In the genomic region with DNA sequence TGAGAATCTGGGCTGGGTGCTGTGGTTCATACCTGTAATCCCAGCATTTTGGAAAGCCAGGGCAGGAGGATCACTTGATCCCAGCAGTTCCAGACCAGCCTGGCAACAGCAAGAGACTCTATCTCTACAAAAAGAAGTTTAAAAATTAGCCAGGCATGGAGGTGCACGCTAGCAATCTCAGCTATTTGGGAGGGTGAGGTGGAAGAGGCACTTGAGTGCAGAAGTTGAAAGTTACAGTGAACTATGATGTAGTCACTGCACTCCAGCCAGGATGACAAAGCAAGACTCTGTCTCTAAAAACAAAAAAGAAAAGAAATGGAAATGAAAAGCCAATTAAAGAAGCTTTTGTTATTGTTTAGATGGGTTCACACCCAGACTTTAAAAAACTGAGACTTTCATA, we compare ENCODE assay signal across 1 cellular context.
TF ChIP-seq lines count a peak whose summit lies in the region.

No MANE protein-coding gene starts in this region.

TF ChIP-seq in GM23338, 12 proteins besides CTCF, POLR2A, EP300 and RAD21 (continued from another document):
- TF ChIP-seq, protein P1, sequence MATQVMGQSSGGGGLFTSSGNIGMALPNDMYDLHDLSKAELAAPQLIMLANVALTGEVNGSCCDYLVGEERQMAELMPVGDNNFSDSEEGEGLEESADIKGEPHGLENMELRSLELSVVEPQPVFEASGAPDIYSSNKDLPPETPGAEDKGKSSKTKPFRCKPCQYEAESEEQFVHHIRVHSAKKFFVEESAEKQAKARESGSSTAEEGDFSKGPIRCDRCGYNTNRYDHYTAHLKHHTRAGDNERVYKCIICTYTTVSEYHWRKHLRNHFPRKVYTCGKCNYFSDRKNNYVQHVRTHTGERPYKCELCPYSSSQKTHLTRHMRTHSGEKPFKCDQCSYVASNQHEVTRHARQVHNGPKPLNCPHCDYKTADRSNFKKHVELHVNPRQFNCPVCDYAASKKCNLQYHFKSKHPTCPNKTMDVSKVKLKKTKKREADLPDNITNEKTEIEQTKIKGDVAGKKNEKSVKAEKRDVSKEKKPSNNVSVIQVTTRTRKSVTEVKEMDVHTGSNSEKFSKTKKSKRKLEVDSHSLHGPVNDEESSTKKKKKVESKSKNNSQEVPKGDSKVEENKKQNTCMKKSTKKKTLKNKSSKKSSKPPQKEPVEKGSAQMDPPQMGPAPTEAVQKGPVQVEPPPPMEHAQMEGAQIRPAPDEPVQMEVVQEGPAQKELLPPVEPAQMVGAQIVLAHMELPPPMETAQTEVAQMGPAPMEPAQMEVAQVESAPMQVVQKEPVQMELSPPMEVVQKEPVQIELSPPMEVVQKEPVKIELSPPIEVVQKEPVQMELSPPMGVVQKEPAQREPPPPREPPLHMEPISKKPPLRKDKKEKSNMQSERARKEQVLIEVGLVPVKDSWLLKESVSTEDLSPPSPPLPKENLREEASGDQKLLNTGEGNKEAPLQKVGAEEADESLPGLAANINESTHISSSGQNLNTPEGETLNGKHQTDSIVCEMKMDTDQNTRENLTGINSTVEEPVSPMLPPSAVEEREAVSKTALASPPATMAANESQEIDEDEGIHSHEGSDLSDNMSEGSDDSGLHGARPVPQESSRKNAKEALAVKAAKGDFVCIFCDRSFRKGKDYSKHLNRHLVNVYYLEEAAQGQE (IDR thresholded peaks at IDR 0.05; ENCODE audit: unreplicated experiment): no peak
- TF ChIP-seq POLR2AphosphoS5 (IDR thresholded peaks at IDR 0.05; ENCODE audit: low read depth) (no peak), EZH2phosphoT487 (IDR thresholded peaks at IDR 0.05; ENCODE audit: unreplicated experiment) (no peak), ZNF114 (CRISPR knock-in tag; IDR thresholded peaks at IDR 0.05) (no peak), ZNF331 (CRISPR knock-in tag; IDR thresholded peaks at IDR 0.05; ENCODE audit: low read depth) (no peak), NANOG (IDR thresholded peaks at IDR 0.05; ENCODE audit: borderline replicate concordance) (no peak)
- TF ChIP-seq, protein P2, sequence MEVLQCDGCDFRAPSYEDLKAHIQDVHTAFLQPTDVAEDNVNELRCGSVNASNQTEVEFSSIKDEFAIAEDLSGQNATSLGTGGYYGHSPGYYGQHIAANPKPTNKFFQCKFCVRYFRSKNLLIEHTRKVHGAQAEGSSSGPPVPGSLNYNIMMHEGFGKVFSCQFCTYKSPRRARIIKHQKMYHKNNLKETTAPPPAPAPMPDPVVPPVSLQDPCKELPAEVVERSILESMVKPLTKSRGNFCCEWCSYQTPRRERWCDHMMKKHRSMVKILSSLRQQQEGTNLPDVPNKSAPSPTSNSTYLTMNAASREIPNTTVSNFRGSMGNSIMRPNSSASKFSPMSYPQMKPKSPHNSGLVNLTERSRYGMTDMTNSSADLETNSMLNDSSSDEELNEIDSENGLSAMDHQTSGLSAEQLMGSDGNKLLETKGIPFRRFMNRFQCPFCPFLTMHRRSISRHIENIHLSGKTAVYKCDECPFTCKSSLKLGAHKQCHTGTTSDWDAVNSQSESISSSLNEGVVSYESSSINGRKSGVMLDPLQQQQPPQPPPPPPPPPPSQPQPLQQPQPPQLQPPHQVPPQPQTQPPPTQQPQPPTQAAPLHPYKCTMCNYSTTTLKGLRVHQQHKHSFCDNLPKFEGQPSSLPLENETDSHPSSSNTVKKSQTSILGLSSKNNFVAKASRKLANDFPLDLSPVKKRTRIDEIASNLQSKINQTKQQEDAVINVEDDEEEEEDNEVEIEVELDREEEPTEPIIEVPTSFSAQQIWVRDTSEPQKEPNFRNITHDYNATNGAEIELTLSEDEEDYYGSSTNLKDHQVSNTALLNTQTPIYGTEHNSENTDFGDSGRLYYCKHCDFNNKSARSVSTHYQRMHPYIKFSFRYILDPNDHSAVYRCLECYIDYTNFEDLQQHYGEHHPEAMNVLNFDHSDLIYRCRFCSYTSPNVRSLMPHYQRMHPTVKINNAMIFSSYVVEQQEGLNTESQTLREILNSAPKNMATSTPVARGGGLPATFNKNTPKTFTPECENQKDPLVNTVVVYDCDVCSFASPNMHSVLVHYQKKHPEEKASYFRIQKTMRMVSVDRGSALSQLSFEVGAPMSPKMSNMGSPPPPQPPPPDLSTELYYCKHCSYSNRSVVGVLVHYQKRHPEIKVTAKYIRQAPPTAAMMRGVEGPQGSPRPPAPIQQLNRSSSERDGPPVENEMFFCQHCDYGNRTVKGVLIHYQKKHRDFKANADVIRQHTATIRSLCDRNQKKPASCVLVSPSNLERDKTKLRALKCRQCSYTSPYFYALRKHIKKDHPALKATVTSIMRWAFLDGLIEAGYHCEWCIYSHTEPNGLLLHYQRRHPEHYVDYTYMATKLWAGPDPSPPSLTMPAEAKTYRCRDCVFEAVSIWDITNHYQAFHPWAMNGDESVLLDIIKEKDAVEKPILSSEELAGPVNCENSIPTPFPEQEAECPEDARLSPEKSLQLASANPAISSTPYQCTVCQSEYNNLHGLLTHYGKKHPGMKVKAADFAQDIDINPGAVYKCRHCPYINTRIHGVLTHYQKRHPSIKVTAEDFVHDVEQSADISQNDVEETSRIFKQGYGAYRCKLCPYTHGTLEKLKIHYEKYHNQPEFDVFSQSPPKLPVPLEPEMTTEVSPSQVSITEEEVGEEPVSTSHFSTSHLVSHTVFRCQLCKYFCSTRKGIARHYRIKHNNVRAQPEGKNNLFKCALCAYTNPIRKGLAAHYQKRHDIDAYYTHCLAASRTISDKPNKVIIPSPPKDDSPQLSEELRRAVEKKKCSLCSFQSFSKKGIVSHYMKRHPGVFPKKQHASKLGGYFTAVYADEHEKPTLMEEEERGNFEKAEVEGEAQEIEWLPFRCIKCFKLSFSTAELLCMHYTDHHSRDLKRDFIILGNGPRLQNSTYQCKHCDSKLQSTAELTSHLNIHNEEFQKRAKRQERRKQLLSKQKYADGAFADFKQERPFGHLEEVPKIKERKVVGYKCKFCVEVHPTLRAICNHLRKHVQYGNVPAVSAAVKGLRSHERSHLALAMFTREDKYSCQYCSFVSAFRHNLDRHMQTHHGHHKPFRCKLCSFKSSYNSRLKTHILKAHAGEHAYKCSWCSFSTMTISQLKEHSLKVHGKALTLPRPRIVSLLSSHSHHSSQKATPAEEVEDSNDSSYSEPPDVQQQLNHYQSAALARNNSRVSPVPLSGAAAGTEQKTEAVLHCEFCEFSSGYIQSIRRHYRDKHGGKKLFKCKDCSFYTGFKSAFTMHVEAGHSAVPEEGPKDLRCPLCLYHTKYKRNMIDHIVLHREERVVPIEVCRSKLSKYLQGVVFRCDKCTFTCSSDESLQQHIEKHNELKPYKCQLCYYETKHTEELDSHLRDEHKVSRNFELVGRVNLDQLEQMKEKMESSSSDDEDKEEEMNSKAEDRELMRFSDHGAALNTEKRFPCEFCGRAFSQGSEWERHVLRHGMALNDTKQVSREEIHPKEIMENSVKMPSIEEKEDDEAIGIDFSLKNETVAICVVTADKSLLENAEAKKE (CRISPR knock-in tag; IDR thresholded peaks at IDR 0.05): no peak
TF ChIP-seq in GM23338: peak in this region for 0.
